In genomic region chr4:176781739-176782100, GRCh38 we compare ENCODE assay signal across 11 cellular contexts. TPM values are rescaled to one million over a fixed set of nuclear protein-coding genes. Genes with fewer than 3 reads are reported as not detected.
DNase-seq lines count a peak whose midpoint lies in the region; ATAC-seq and TF ChIP-seq lines count a peak whose summit lies in the region.
"Had no signal": no experiment of that assay in that cellular context is flagged by ENCODE, and none has a peak within 500 bp of the region (broad histone marks: within the 10 kb centered on the region; RNA-seq: fewer than 3 reads in every experiment).

No MANE protein-coding gene starts in this region.

- no peak for TF ChIP-seq POLR2A in upper lobe of left lung (IDR thresholded peaks at IDR 0.05)

- ATAC-seq in foreskin keratinocyte (peak; percentile 35), upper lobe of left lung (ENCODE audit: low FRiP score in 2 of 2) (no peak)
- ATAC-seq: HCT116 had no signal

- DNase-seq in NCI-H69 (lab: John Stamatoyannopoulos, UW) (peak; percentile 66), adipocyte (ENCODE audit: low read depth) (no peak), foreskin keratinocyte (no peak), upper lobe of left lung (no peak), cerebellum (ENCODE audit: low spot score) (no peak)
- DNase-seq in stimulated activated CD4-positive, alpha-beta T cell treated with anti-CD3 and anti-CD28 coated beads, Interleukin-4, amount 100 ng/mL, for 24 hours: no peak
- no peak for DNase-seq in activated CD4-positive, alpha-beta T cell treated with anti-CD3 and anti-CD28 coated beads, Interleukin-2, amount 50 U/mL, for 48 hours
- DNase-seq: activated naive CD8-positive, alpha-beta T cell treated with anti-CD3 and anti-CD28 coated beads, Interleukin-2, amount 10 ng/mL, durations not matched to agents 7 days and 5 days; stimulated activated naive CD4-positive, alpha-beta T cell treated with Interleukin-2 at 50 U/mL for 16 hours; SW 1271 had no signal

- no peaks in the 10 kb centered on the region for H3K36me3 ChIP-seq in adipocyte (ENCODE audit: control insufficient read depth, insufficient read depth, low read length, severe bottlenecking)
- H3K36me3 ChIP-seq in upper lobe of left lung: no peaks in the 10 kb centered on the region

- H3K4me3 ChIP-seq in adipocyte (ENCODE audit: low read length): no peak overlapping the region
- H3K4me3 ChIP-seq in upper lobe of left lung: no peak overlapping the region

- TF ChIP-seq CTCF in foreskin keratinocyte (conservative IDR thresholded peaks at IDR 0.05) (no peak), upper lobe of left lung (IDR thresholded peaks at IDR 0.05) (no peak)

- 58 to 64% methylated on average over 4 of the region's 4 CpGs for WGBS in upper lobe of left lung, 2 donors

- peak overlapping the region; percentile 8 for H3K27ac ChIP-seq in foreskin keratinocyte
- H3K27ac ChIP-seq in upper lobe of left lung: peak overlapping the region; percentile 39 to 65 (median 50)

- H3K4me1 ChIP-seq in adipocyte (ENCODE audit: control insufficient read depth, insufficient read depth, low read length): peaks cover 53% of the 10 kb centered on the region
- peaks cover 38% of the 10 kb centered on the region for H3K4me1 ChIP-seq in foreskin keratinocyte
- H3K4me1 ChIP-seq in upper lobe of left lung: peaks cover 0 to 7% (median 2%) of the 10 kb centered on the region in 4 donors

- no peak for TF ChIP-seq EP300 in upper lobe of left lung (IDR thresholded peaks at IDR 0.05)

- H3K9me3 ChIP-seq in adipocyte (ENCODE audit: control insufficient read depth, low read length): no peaks in the 10 kb centered on the region
- H3K9me3 ChIP-seq in upper lobe of left lung: no peaks in the 10 kb centered on the region

- H3K27me3 ChIP-seq in adipocyte (replicated peaks; ENCODE audit: control insufficient read depth, insufficient read depth, low read length): no peaks in the 10 kb centered on the region
- no peaks in the 10 kb centered on the region for H3K27me3 ChIP-seq in foreskin keratinocyte
- H3K27me3 ChIP-seq in upper lobe of left lung: no peaks in the 10 kb centered on the region

- H3K9ac ChIP-seq in adipocyte (ENCODE audit: low read length): peak overlapping the region; percentile 16

RNA-seq across cellular contexts. Expression of gene VEGFC, which starts 11.0 kb away (rescaled TPM):
- 78.0 and 80.3 TPM in 2 replicates for total RNA-seq in foreskin keratinocyte
- polyA plus RNA-seq in foreskin keratinocyte: 74.6 and 91.5 TPM in 2 replicates
- total RNA-seq in upper lobe of left lung: 10 to 100 TPM in 2 of 6 donors, 1 to 10 TPM in 4; 5.1 to 13.7 (median 7.5) TPM
- total RNA-seq in cerebellum: 3.0 TPM
- total RNA-seq: activated naive CD8-positive, alpha-beta T cell treated with anti-CD3 and anti-CD28 coated beads, Interleukin-2, amount 10 ng/mL, durations not matched to agents 7 days and 5 days had no signal
